8 cellular contexts compared by ENCODE assay signal in the genomic region with DNA sequence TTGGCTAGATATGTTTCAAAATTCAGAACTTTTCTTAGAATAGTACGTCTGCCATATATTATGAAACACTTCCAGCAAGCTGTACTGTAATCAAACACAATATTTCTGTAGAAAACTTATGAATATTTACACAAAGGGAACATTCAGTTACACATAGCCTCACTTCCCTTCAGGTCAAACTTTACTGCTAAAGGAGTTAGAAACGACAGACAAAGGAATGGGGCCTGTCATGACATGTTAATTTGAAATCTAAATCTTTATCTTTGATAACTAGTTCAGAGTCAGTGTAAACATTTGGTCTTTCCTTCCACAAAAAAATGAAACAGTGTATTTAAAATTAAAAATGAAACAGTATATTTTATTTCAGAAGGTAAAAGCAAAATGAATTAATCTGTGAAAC. TPM values are rescaled to one million over a fixed set of nuclear protein-coding genes. Genes with fewer than 3 reads are reported as not detected.
DNase-seq lines count a peak whose midpoint lies in the region; ATAC-seq and TF ChIP-seq lines count a peak whose summit lies in the region.

No MANE protein-coding gene starts in this region.

- H3K27ac Mint-ChIP-seq in nephron progenitor cell, result peak overlapping the region; percentile 98

- no peaks in the 10 kb centered on the region for H4K20me1 ChIP-seq in BLaER1 treated with 17β-estradiol and CSF1 and Interleukin-3, amounts not matched to agents 10 nM and 100 nM
- H4K20me1 ChIP-seq in MM.1S (ENCODE audit: insufficient read depth, low read length), result no peaks in the 10 kb centered on the region

- H3K79me2 ChIP-seq in MM.1S (ENCODE audit: low read length), result no peaks in the 10 kb centered on the region

- H3K4me3 ChIP-seq in BLaER1 treated with 17β-estradiol and CSF1 and Interleukin-3, amounts not matched to agents 10 nM and 100 nM, result peak overlapping the region; percentile 61 to 79 (median 70)
- peak overlapping the region; percentile 80 for H3K4me3 ChIP-seq in MM.1S (ENCODE audit: low read length)
- H3K4me3 ChIP-seq in colonic mucosa, result peak overlapping the region; percentile 68
- no peak overlapping the region for H3K4me3 ChIP-seq in body of pancreas

- ATAC-seq in body of pancreas (no peak), GM19452 (IDR thresholded peaks at IDR 0.05; ENCODE audit: unreplicated experiment) (no peak)

- H3K36me3 ChIP-seq in BLaER1 treated with 17β-estradiol and CSF1 and Interleukin-3, amounts not matched to agents 10 nM and 100 nM, result peaks cover 14 to 36% (median 20%) of the 10 kb centered on the region in 11 experiments; a peak in 20 of 22 replicates
- H3K36me3 ChIP-seq in MM.1S (replicated peaks; ENCODE audit: insufficient read depth, low read length), result no peaks in the 10 kb centered on the region
- no peaks in the 10 kb centered on the region for H3K36me3 ChIP-seq in colonic mucosa
- H3K36me3 ChIP-seq in body of pancreas (replicated peaks in 1 of 2; ENCODE audit: insufficient read depth in 1 of 2, low read depth in 2 of 2), result peaks cover 0 to 2% of the 10 kb centered on the region in 2 donors

- no peak for TF ChIP-seq POLR2A in body of pancreas (IDR thresholded peaks at IDR 0.05)

- no peaks in the 10 kb centered on the region for H3K27me3 Mint-ChIP-seq in nephron progenitor cell (ENCODE audit: low read depth, poor library complexity)

- H3K4me1 ChIP-seq in BLaER1 treated with 17β-estradiol and CSF1 and Interleukin-3, amounts not matched to agents 10 nM and 100 nM, result peaks cover 5 to 24% (median 17%) of the 10 kb centered on the region in 10 experiments; a peak in 18 of 20 replicates
- H3K4me1 ChIP-seq in MM.1S (ENCODE audit: low read length) (peaks cover 30% of the 10 kb centered on the region), colonic mucosa (no peaks in the 10 kb centered on the region), body of pancreas (peaks cover 13% of the 10 kb centered on the region)

- peaks cover 0 to 6% (median 0%) of the 10 kb centered on the region in 11 experiments; a peak in 1 of 22 replicates for H3K27me3 ChIP-seq in BLaER1 treated with 17β-estradiol and CSF1 and Interleukin-3, amounts not matched to agents 10 nM and 100 nM
- no peaks in the 10 kb centered on the region for H3K27me3 ChIP-seq in MM.1S (replicated peaks; ENCODE audit: insufficient read depth, low read length)
- no peaks in the 10 kb centered on the region for H3K27me3 ChIP-seq in colonic mucosa
- H3K27me3 ChIP-seq in body of pancreas, result no peaks in the 10 kb centered on the region

- peaks cover 48% of the 10 kb centered on the region for H3K36me3 Mint-ChIP-seq in nephron progenitor cell (ENCODE audit: low read depth)

- WGBS in body of pancreas, 2 donors, result 20 to 22% methylated on average over 2 of the region's 2 CpGs

- peak overlapping the region; percentile 77 to 94 (median 85) for H3K4me2 ChIP-seq in BLaER1 treated with 17β-estradiol and CSF1 and Interleukin-3, amounts not matched to agents 10 nM and 100 nM
- H3K4me2 ChIP-seq in MM.1S (ENCODE audit: low read depth, low read length), result peak overlapping the region; percentile 99

- peaks cover 13% of the 10 kb centered on the region for H3F3A ChIP-seq in MM.1S (ENCODE audit: insufficient read depth, low read length)

- H3K4me1 Mint-ChIP-seq in nephron progenitor cell, result peaks cover 53% of the 10 kb centered on the region

- peaks cover 8% of the 10 kb centered on the region for H3K9me3 Mint-ChIP-seq in nephron progenitor cell

- H2AFZ ChIP-seq in MM.1S (ENCODE audit: low read length), result peak overlapping the region; percentile 99

- peak; percentile 24 for DNase-seq in MM.1S
- no peak for DNase-seq in colonic mucosa
- no peak for DNase-seq in nephron progenitor cell
- DNase-seq in stimulated activated CD4-positive, alpha-beta T cell treated with anti-CD3 and anti-CD28 coated beads, Interleukin-2, amount 100 ng/mL, for 24 hours, result no peak
- DNase-seq in body of pancreas, result no peak
- DNase-seq in NCI-H1436 treated with DMSO at 0.1 percent for 48 hours (lab: John Stamatoyannopoulos, UW), result no peak

- peak overlapping the region in 10 of 11 experiments; percentile 29 to 74 (median 66); a peak in 18 of 22 replicates for H3K27ac ChIP-seq in BLaER1 treated with 17β-estradiol and CSF1 and Interleukin-3, amounts not matched to agents 10 nM and 100 nM
- H3K27ac ChIP-seq in MM.1S (ENCODE audit: low read length), result peak overlapping the region; percentile 69; the same call in 1 of the 2 replicates
- H3K27ac ChIP-seq in colonic mucosa, result peak overlapping the region; percentile 90
- peak overlapping the region in 2 of 4 donors; percentile 70 to 87 for H3K27ac ChIP-seq in body of pancreas

- no peak for TF ChIP-seq CTCF in MM.1S (IDR thresholded peaks at IDR 0.05; ENCODE audit: low read length)
- TF ChIP-seq CTCF in colonic mucosa (IDR thresholded peaks at IDR 0.05), result no peak
- TF ChIP-seq CTCF in nephron progenitor cell (IDR thresholded peaks at IDR 0.05), result no peak
- no peak for TF ChIP-seq CTCF in body of pancreas (IDR thresholded peaks at IDR 0.05)

- intact Hi-C loops in colonic mucosa (cut with DNase I), result loop anchor here (10.0 kb wide), 1 partner anchor 190 kb away; a partner anchor contains a TSS
- intact Hi-C loops in body of pancreas (cut with DNase I), result no loop called here

- H3K9me2 ChIP-seq in MM.1S (replicated peaks; ENCODE audit: insufficient read depth, low read length), result no peaks in the 10 kb centered on the region

- H3K4me3 Mint-ChIP-seq in nephron progenitor cell, result peak overlapping the region; percentile 97

- peak overlapping the region; percentile 63 to 80 (median 76); a peak in 21 of 22 replicates for H3K9ac ChIP-seq in BLaER1 treated with 17β-estradiol and CSF1 and Interleukin-3, amounts not matched to agents 10 nM and 100 nM
- H3K9ac ChIP-seq in MM.1S (ENCODE audit: low read length) (peak overlapping the region; percentile 67; the same call in 1 of the 2 replicates), colonic mucosa (ENCODE audit: low read depth in 2 of 2, low read length in 2 of 2) (peak overlapping the region in 1 of 2 donors; percentile 92)

- H3K9me3 ChIP-seq in BLaER1 treated with 17β-estradiol and CSF1 and Interleukin-3, amounts not matched to agents 10 nM and 100 nM (replicated peaks in 1 of 11), result 0 out of 22 replicates have a peak, but pooled peaks cover 0 to under 1% (median 0%) of the 10 kb centered on the region in 11 experiments
- H3K9me3 ChIP-seq in MM.1S (replicated peaks; ENCODE audit: insufficient read depth, low read length), result no peaks in the 10 kb centered on the region
- no peaks in the 10 kb centered on the region for H3K9me3 ChIP-seq in colonic mucosa
- H3K9me3 ChIP-seq in body of pancreas, result no peaks in the 10 kb centered on the region

RNA-seq across cellular contexts. Expression of a gene that starts 1.0 kb away (rescaled TPM):
- total RNA-seq in colonic mucosa (10 to 100 TPM; 13.6 to 22.6 TPM), body of pancreas (10 to 100 TPM in 1 of 2 donors, 1 to 10 TPM in 1; 4.6 to 22.1 TPM)

Comparison
In these comparisons a context has a peak if more than half of its experiments do, and no peak if none do; other contexts are left out.
1. H3K4me3 ChIP-seq: peak in BLaER1 treated with 17β-estradiol and CSF1 and Interleukin-3, amounts not matched to agents 10 nM and 100 nM (10 of 10), MM.1S (single experiment) and colonic mucosa (single experiment); none in body of pancreas (0 of 2).